Comparison of ENCODE assay signal across 19 cellular contexts in genomic region chr20:15913661-15914060, GRCh38.
A peak's percentile ranks its signal among the peaks of the same experiment; 100 is the strongest.
DNase-seq lines count a peak whose midpoint lies in the region; ATAC-seq, FAIRE-seq and TF ChIP-seq lines count a peak whose summit lies in the region.
"Had no signal": no experiment of that assay in that cellular context is flagged by ENCODE, and none has a peak within 500 bp of the region (broad histone marks: within the 10 kb centered on the region; RNA-seq: fewer than 3 reads in every experiment).

No MANE protein-coding gene starts in this region.

- H3K9me3 ChIP-seq in H1 (ENCODE audit: insufficient read depth in 2 of 2, low read depth in 1 of 2, low read length in 1 of 2) (no peaks in the 10 kb centered on the region; a peak in 1 of 4 replicates), breast epithelium (no peaks in the 10 kb centered on the region)
- no peaks in the 10 kb centered on the region for H3K9me3 ChIP-seq in naive thymus-derived CD4-positive, alpha-beta T cell (ENCODE audit: control insufficient read depth in 2 of 3, low read length in 3 of 3)
- H3K9me3 ChIP-seq: BE2C, HAP-1 had no signal

- no peaks in the 10 kb centered on the region for H3K36me3 ChIP-seq in GM23338 (ENCODE audit: insufficient read depth)
- H3K36me3 ChIP-seq in H1 (ENCODE audit: control insufficient read depth in 2 of 4, insufficient read depth in 4 of 4, low read length in 3 of 4): no peaks in the 10 kb centered on the region
- no peaks in the 10 kb centered on the region for H3K36me3 ChIP-seq in breast epithelium
- no peaks in the 10 kb centered on the region for H3K36me3 ChIP-seq in naive thymus-derived CD4-positive, alpha-beta T cell (ENCODE audit: control insufficient read depth in 2 of 3, insufficient read depth in 3 of 3, low read length in 3 of 3)
- H3K36me3 ChIP-seq: BE2C, HAP-1 had no signal

- H2BK5ac ChIP-seq in H1 (ENCODE audit: low read depth, low read length): no peak overlapping the region

- H3K23me2 ChIP-seq in H1 (ENCODE audit: low read depth, low read length): no peaks in the 10 kb centered on the region; the same call in 1 of the 2 replicates

- no peak overlapping the region for H3K56ac ChIP-seq in H1 (replicated peaks; ENCODE audit: insufficient read length, low read depth, low read length)

- H2AK5ac ChIP-seq in H1 (ENCODE audit: low read depth, low read length): no peak overlapping the region

- no peak overlapping the region for H2BK12ac ChIP-seq in H1 (ENCODE audit: low read depth, low read length)

- H4K8ac ChIP-seq in H1 (ENCODE audit: extremely low read depth, insufficient read depth, low read length): no peak overlapping the region

- peak overlapping the region; percentile 77 for H3K27ac Mint-ChIP-seq in GM23338
- no peak overlapping the region for H3K27ac Mint-ChIP-seq in naive thymus-derived CD4-positive, alpha-beta T cell
- H3K27ac Mint-ChIP-seq: CD4-positive, alpha-beta memory T cell; HFFc6 had no signal

- H4K5ac ChIP-seq in H1 (ENCODE audit: insufficient read length, low read depth, low read length): no peak overlapping the region

- no peak for TF ChIP-seq POLR2A in H1 (IDR thresholded peaks at IDR 0.05; ENCODE audit: control extremely low read depth in 1 of 2, low read depth in 2 of 2, low read length in 2 of 2)
- TF ChIP-seq POLR2A in breast epithelium (IDR thresholded peaks at IDR 0.05): no peak

- no peak overlapping the region for H3K23ac ChIP-seq in H1 (ENCODE audit: insufficient read length)

- no peak overlapping the region for H4K91ac ChIP-seq in H1 (replicated peaks; ENCODE audit: insufficient read length, low read length)

- no peak overlapping the region for H3K18ac ChIP-seq in H1 (ENCODE audit: extremely low read depth, low read length)

- no peak overlapping the region for H3K9ac ChIP-seq in H1 (replicated peaks in 1 of 4; ENCODE audit: extremely low read depth in 1 of 4, low read depth in 3 of 4, low read length in 3 of 4)
- H3K9ac ChIP-seq: GM23248 had no signal

- no peak overlapping the region for H2BK15ac ChIP-seq in H1 (ENCODE audit: low read length)

- CTCF ChIA-PET in H1 (lab: Charles Lee; ENCODE audit: partially characterized antibody): no interaction called here
- CTCF ChIA-PET in naive thymus-derived CD4-positive, alpha-beta T cell (lab: Charles Lee): no interaction called here

- H3K4me1 ChIP-seq in GM23338 (ENCODE audit: insufficient read depth) (no peaks in the 10 kb centered on the region), H1 (replicated peaks in 1 of 4; ENCODE audit: control insufficient read depth in 3 of 4, insufficient read depth in 4 of 4, low read length in 3 of 4) (peaks cover 0 to 3% (median 0%) of the 10 kb centered on the region in 4 experiments; a peak in 3 of 7 replicates), breast epithelium (no peaks in the 10 kb centered on the region)
- H3K4me1 ChIP-seq in naive thymus-derived CD4-positive, alpha-beta T cell (ENCODE audit: control insufficient read depth in 2 of 2, insufficient read depth in 2 of 2, low read length in 2 of 2): no peaks in the 10 kb centered on the region
- H3K4me1 ChIP-seq: A549, BE2C, HAP-1 had no signal

- H3K4me1 Mint-ChIP-seq in GM23338: peaks cover 23% of the 10 kb centered on the region; the same call in 2 of the 3 replicates
- H3K4me1 Mint-ChIP-seq in naive thymus-derived CD4-positive, alpha-beta T cell: no peaks in the 10 kb centered on the region
- H3K4me1 Mint-ChIP-seq: CD4-positive, alpha-beta memory T cell had no signal

- H3K27ac ChIP-seq in GM23338 (ENCODE audit: low read depth): no peak overlapping the region
- no peak overlapping the region for H3K27ac ChIP-seq in H1 (ENCODE audit: low read depth, low read length)
- H3K27ac ChIP-seq in breast epithelium: no peak overlapping the region
- no peak overlapping the region for H3K27ac ChIP-seq in naive thymus-derived CD4-positive, alpha-beta T cell (ENCODE audit: low read depth, low read length)
- H3K27ac ChIP-seq: A549, C4-2B, GM23248 had no signal

- H3K79me1 ChIP-seq in H1 (ENCODE audit: low read depth, low read length): no peaks in the 10 kb centered on the region

- no peaks in the 10 kb centered on the region for H3K36me3 Mint-ChIP-seq in GM23338 (ENCODE audit: low read depth)
- H3K36me3 Mint-ChIP-seq in naive thymus-derived CD4-positive, alpha-beta T cell: peaks cover 0 to 7% (median 0%) of the 10 kb centered on the region in 5 donors
- H3K36me3 Mint-ChIP-seq: CD4-positive, alpha-beta memory T cell had no signal

- no peak overlapping the region for H3K14ac ChIP-seq in H1 (ENCODE audit: insufficient read length)

- TF ChIP-seq RAD21 in H1 (IDR thresholded peaks at IDR 0.05 in 1 of 2, conservative IDR thresholded peaks at IDR 0.05 in 1 of 2; ENCODE audit: low read depth in 2 of 2, low read length in 2 of 2): no peak

- no peaks in the 10 kb centered on the region for H3K79me2 ChIP-seq in GM23338 (replicated peaks; ENCODE audit: insufficient read depth)
- H3K79me2 ChIP-seq in H1 (ENCODE audit: control insufficient read depth in 1 of 2, insufficient read depth in 2 of 2, low read length in 2 of 2): no peaks in the 10 kb centered on the region

- no peak for TF ChIP-seq EP300 in H1 (IDR thresholded peaks at IDR 0.05; ENCODE audit: borderline replicate concordance in 1 of 2, low read depth in 2 of 2, low read length in 2 of 2)

- H4K20me1 ChIP-seq in GM23338 (replicated peaks; ENCODE audit: insufficient read depth) (no peaks in the 10 kb centered on the region), H1 (replicated peaks in 1 of 2; ENCODE audit: control insufficient read depth in 1 of 2, insufficient read depth in 2 of 2, low read length in 2 of 2) (no peaks in the 10 kb centered on the region)

- no peak overlapping the region for H3K4ac ChIP-seq in H1 (replicated peaks; ENCODE audit: insufficient read length, low read depth, low read length)

- H3K4me3 ChIP-seq in GM23338 (no peak overlapping the region), H1 (ENCODE audit: extremely low read depth in 1 of 4, insufficient read depth in 2 of 4, low read depth in 3 of 4, low read length in 4 of 4) (no peak overlapping the region), breast epithelium (no peak overlapping the region)
- H3K4me3 ChIP-seq in naive thymus-derived CD4-positive, alpha-beta T cell (ENCODE audit: low read length): no peak overlapping the region
- H3K4me3 ChIP-seq: A549, GM23248, HAP-1 had no signal

- no peak overlapping the region for H3K4me2 ChIP-seq in GM23338
- H3K4me2 ChIP-seq in H1 (ENCODE audit: insufficient read depth in 1 of 2, low read depth in 2 of 2, low read length in 2 of 2): no peak overlapping the region
- H3K4me2 ChIP-seq: A549 had no signal

- DNase-seq in GM23338 (ENCODE audit: low spot score): no peak
- peak; percentile 12 for DNase-seq in NCI-H69 (lab: John Stamatoyannopoulos, UW)
- DNase-seq in H1 (ENCODE audit: low read depth in 1 of 2, low spot score in 2 of 2): no peak
- DNase-seq in renal cortical epithelial cell (ENCODE audit: low read depth): peak; percentile 15
- no peak for DNase-seq in NCI-H345 treated with DMSO at 0.1 percent for 48 hours (lab: John Stamatoyannopoulos, UW; ENCODE audit: unreplicated experiment)
- DNase-seq in breast epithelium (ENCODE audit: low spot score in 2 of 2): no peak
- no peak for DNase-seq in naive thymus-derived CD4-positive, alpha-beta T cell
- DNase-seq in mucosa of gallbladder (ENCODE audit: low spot score): no peak
- DNase-seq: BE2C; CD4-positive, alpha-beta memory T cell; DMS53; GF-D8; GM23248; HFFc6 had no signal

- TF ChIP-seq CTCF in GM23338 (conservative IDR thresholded peaks at IDR 0.05; ENCODE audit: low read depth in 2 of 2): no peak
- TF ChIP-seq CTCF in H1 (IDR thresholded peaks at IDR 0.05; ENCODE audit: control extremely low read depth in 1 of 3, insufficient read depth in 1 of 3, low read depth in 1 of 3, low read length in 3 of 3): no peak
- TF ChIP-seq CTCF in breast epithelium (IDR thresholded peaks at IDR 0.05): no peak

- H2BK120ac ChIP-seq in H1 (replicated peaks; ENCODE audit: low read depth, low read length): no peak overlapping the region

- intact Hi-C loops in breast epithelium (cut with DNase I; ENCODE audit: low total_unique reads): no loop called here
- intact Hi-C loops in naive thymus-derived CD4-positive, alpha-beta T cell (cut with micrococcal nuclease): no loop called here

- no peak for FAIRE-seq in H1 (lab: Jason Lieb, UNC)
- FAIRE-seq: HepG2, HTR-8/SVneo had no signal

- H3K27me3 ChIP-seq in GM23338 (ENCODE audit: insufficient read depth) (no peaks in the 10 kb centered on the region), H1 (replicated peaks in 1 of 4; ENCODE audit: control insufficient read depth in 3 of 4, extremely low read depth in 1 of 4, insufficient read depth in 3 of 4, low read length in 3 of 4) (no peaks in the 10 kb centered on the region), breast epithelium (no peaks in the 10 kb centered on the region)
- no peaks in the 10 kb centered on the region for H3K27me3 ChIP-seq in naive thymus-derived CD4-positive, alpha-beta T cell (ENCODE audit: control insufficient read depth in 2 of 2, insufficient read depth in 2 of 2, low read length in 2 of 2)
- H3K27me3 ChIP-seq: BE2C had no signal

- POLR2A ChIA-PET in H1 (lab: Charles Lee; ENCODE audit: partially characterized antibody): no interaction called here
- POLR2A ChIA-PET in naive thymus-derived CD4-positive, alpha-beta T cell (lab: Charles Lee): no interaction called here

- no peaks in the 10 kb centered on the region for H3K27me3 Mint-ChIP-seq in GM23338 (ENCODE audit: insufficient read depth, low read depth, poor library complexity)
- peaks cover 0 to 4% (median 0%) of the 10 kb centered on the region in 5 donors for H3K27me3 Mint-ChIP-seq in naive thymus-derived CD4-positive, alpha-beta T cell
- H3K27me3 Mint-ChIP-seq: CD4-positive, alpha-beta memory T cell had no signal

- H3K9me3 Mint-ChIP-seq in GM23338: no peaks in the 10 kb centered on the region
- peaks cover 0 to 11% (median 2%) of the 10 kb centered on the region in 11 donors for H3K9me3 Mint-ChIP-seq in naive thymus-derived CD4-positive, alpha-beta T cell

- ATAC-seq in GM23338: no peak
- ATAC-seq in naive thymus-derived CD4-positive, alpha-beta T cell: no peak
- ATAC-seq: A549, HepG2 had no signal

- no peak overlapping the region for H3K4me3 Mint-ChIP-seq in GM23338
- H3K4me3 Mint-ChIP-seq in naive thymus-derived CD4-positive, alpha-beta T cell: no peak overlapping the region
- H3K4me3 Mint-ChIP-seq: CD4-positive, alpha-beta memory T cell; HFFc6 had no signal

- WGBS in H1 (ENCODE audit: extremely low coverage in 1 of 2, insufficient coverage in 1 of 2, insufficient read length in 1 of 2, insufficient replicate concordance in 2 of 2, low coverage in 1 of 2, low lambda C conversion rate in 2 of 2, missing lambda C conversion rate in 1 of 2), 2 experiments: 87% methylated on average over 3 of the region's 3 CpGs; no CpG with 5 or more reads in 1 of the 2 experiments

- H2AFZ ChIP-seq in GM23338 (no peak overlapping the region), H1 (ENCODE audit: low read length) (0 out of 2 replicates have a peak overlapping the region, but pooled peaks have one; percentile 65)
- H2AFZ ChIP-seq: GM23248 had no signal

- H3K9me2 ChIP-seq in GM23338 (ENCODE audit: insufficient read depth): peaks cover 4% of the 10 kb centered on the region; the same call in 1 of the 2 replicates

- no peak overlapping the region for H2BK20ac ChIP-seq in H1 (ENCODE audit: low read length)

- H3F3A ChIP-seq in GM23338 (replicated peaks; ENCODE audit: low read depth): no peaks in the 10 kb centered on the region

TF ChIP-seq in H1, 55 proteins besides CTCF, POLR2A, EP300 and RAD21 (continues in another document):
- no peak for TF ChIP-seq SIN3A (conservative IDR thresholded peaks at IDR 0.05 in 1 of 2, IDR thresholded peaks at IDR 0.05 in 1 of 2; ENCODE audit: low read depth in 1 of 2, low read length in 2 of 2)

Comparison
In these comparisons a context has a peak if more than half of its experiments do, and no peak if none do; other contexts are left out.
1. DNase-seq: peak in NCI-H69 (single experiment) and renal cortical epithelial cell (single experiment); none in GM23338 (single experiment), H1 (0 of 2), NCI-H345 treated with DMSO at 0.1 percent for 48 hours (single experiment), breast epithelium (0 of 2), naive thymus-derived CD4-positive, alpha-beta T cell (0 of 9) and mucosa of gallbladder (single experiment).